In the genomic region with DNA sequence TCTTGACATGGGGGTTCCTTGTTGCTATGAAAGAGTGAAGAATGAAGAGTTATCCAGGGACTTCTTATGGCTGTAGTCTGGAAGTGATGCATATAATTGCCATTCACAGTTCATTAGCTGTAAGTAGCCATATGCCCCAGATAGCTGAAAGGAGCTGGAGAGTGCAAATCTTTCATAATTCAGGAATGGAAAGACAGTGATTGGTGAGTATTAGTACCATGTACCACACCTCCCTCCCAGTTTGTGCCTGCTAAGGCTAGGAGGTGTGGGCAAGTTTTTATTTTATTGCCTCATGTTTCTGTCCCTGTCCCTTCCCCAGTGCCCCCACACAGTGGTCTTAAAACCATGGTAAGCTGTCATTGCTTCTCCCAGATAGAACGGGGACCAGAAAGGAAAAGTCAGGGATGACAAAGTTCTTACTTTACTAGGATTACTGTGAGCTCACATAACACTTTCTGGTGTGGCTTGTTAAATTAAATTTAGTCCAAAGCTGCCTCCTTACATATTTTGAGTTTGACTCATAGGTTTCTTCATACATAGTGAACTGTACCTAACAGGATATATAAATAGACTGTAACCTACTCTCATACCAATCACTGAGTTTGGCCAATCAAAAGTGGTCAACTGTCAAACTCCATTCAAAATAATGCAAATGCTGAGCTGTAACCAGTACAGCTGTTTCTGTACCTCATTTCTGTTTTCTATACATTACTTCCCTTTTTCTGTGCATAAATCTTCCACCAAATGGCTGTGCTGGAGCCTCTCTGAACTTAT, we compare ENCODE assay signal across 11 cellular contexts.
DNase-seq lines count a peak whose midpoint lies in the region; ATAC-seq and TF ChIP-seq lines count a peak whose summit lies in the region.
"Had no signal": no experiment of that assay in that cellular context is flagged by ENCODE, and none has a peak within 500 bp of the region (broad histone marks: within the 10 kb centered on the region; RNA-seq: fewer than 3 reads in every experiment).

No MANE protein-coding gene starts in this region.

- H3K4me1 ChIP-seq in HCT116 (ENCODE audit: control insufficient read depth in 1 of 2, insufficient read depth in 2 of 2, low read length in 2 of 2): peaks cover 0 to 17% of the 10 kb centered on the region in 2 experiments; a peak in 2 of 4 replicates

- H3K79me2 ChIP-seq in HCT116 (ENCODE audit: insufficient read depth, low read length): no peaks in the 10 kb centered on the region

- CTCF ChIA-PET in HCT116 (lab: Charles Lee): no interaction called here

- TF ChIP-seq CTCF in HCT116 (IDR thresholded peaks at IDR 0.05 in 2 of 3, conservative IDR thresholded peaks at IDR 0.05 in 1 of 3; ENCODE audit: borderline replicate concordance in 1 of 3, insufficient read depth in 1 of 3, low read depth in 2 of 3, low read length in 2 of 3) (no peak), natural killer cell (IDR thresholded peaks at IDR 0.05) (no peak)

- H3K9me3 ChIP-seq in HCT116 (ENCODE audit: control insufficient read depth in 1 of 2, insufficient read depth in 1 of 2, low read depth in 1 of 2, low read length in 2 of 2): no peaks in the 10 kb centered on the region

- BruUV-seq in HCT116 (replicated peaks; lab: Mats Ljungman, UMichigan): no TSS peak

- H3K36me3 Mint-ChIP-seq in natural killer cell: no peaks in the 10 kb centered on the region

- no peak overlapping the region for H3K27ac ChIP-seq in HCT116 (ENCODE audit: low read depth, low read length)
- H3K27ac ChIP-seq: KMS-11 had no signal

- ATAC-seq in GM18498 (IDR thresholded peaks at IDR 0.05; ENCODE audit: unreplicated experiment) (peak; percentile 67), HCT116 (peak; percentile 44), natural killer cell (no peak)

- no peak overlapping the region for H3K4me3 Mint-ChIP-seq in natural killer cell

- H3K4me3 ChIP-seq in HCT116 (replicated peaks in 1 of 2; ENCODE audit: low read depth in 1 of 2, low read length in 2 of 2): no peak overlapping the region

- no peak for TF ChIP-seq POLR2A in HCT116 (IDR thresholded peaks at IDR 0.05; ENCODE audit: borderline replicate concordance, extremely low read depth, insufficient read depth, insufficient read length)

- no peaks in the 10 kb centered on the region for H3K9me3 Mint-ChIP-seq in natural killer cell

- no peak for TF ChIP-seq RAD21 in HCT116 (IDR thresholded peaks at IDR 0.05; ENCODE audit: low read depth)

- H3K4me2 ChIP-seq in HCT116 (ENCODE audit: low read length): peak overlapping the region; percentile 54
- H3K4me2 ChIP-seq: KMS-11 had no signal

- RAD21 ChIA-PET in HCT116 (lab: Charles Lee; ENCODE audit: low non-redundant PET in 1 of 2, low total read pairs in 2 of 2, uncharacterized antibody in 2 of 2, unreplicated experiment in 2 of 2): no interaction called here

- peak overlapping the region; percentile 66 for H2AFZ ChIP-seq in HCT116 (ENCODE audit: low read depth, low read length, poor library complexity, severe bottlenecking)

- H3K27me3 ChIP-seq in HCT116 (ENCODE audit: insufficient read depth, low read length): no peaks in the 10 kb centered on the region

- intact Hi-C loops in HCT116 (cut with micrococcal nuclease): no loop called here
- intact Hi-C loops in natural killer cell (cut with micrococcal nuclease): no loop called here

- no peak for DNase-seq in HCT116 (ENCODE audit: low read depth, low spot score)
- peak; percentile 72 to 75 for DNase-seq in Kasumi-1 (lab: John Stamatoyannopoulos, UW)
- peak; percentile 46 for DNase-seq in fibroblast of gingiva (ENCODE audit: low read depth)
- no peak for DNase-seq in natural killer cell
- no peak for DNase-seq in HuH-7.5 (ENCODE audit: low spot score)
- DNase-seq in DMS153 treated with DMSO at 0.1 percent for 48 hours (lab: John Stamatoyannopoulos, UW; ENCODE audit: unreplicated experiment): no peak
- DNase-seq in stimulated activated CD8-positive, alpha-beta memory T cell treated with anti-CD3 and anti-CD28 coated beads, Interleukin-4, amount 100 ng/mL, for 48 hours: no peak
- DNase-seq: activated CD4-positive, CD25-positive, alpha-beta regulatory T cell; effector CD8-positive, alpha-beta T cell had no signal

- peaks cover 4% of the 10 kb centered on the region; the same call in 1 of the 2 replicates for H3K9me2 ChIP-seq in HCT116 (ENCODE audit: insufficient read depth)

- no peaks in the 10 kb centered on the region for H3K36me3 ChIP-seq in HCT116 (ENCODE audit: control insufficient read depth in 1 of 2, insufficient read depth in 2 of 2, low read length in 2 of 2)

- no peak overlapping the region for H3K27ac Mint-ChIP-seq in natural killer cell

- H3K4me1 Mint-ChIP-seq in natural killer cell: no peaks in the 10 kb centered on the region

- no peaks in the 10 kb centered on the region for H4K20me1 ChIP-seq in HCT116 (ENCODE audit: insufficient read depth)

- no peaks in the 10 kb centered on the region for H3K27me3 Mint-ChIP-seq in natural killer cell (ENCODE audit: low read depth in 2 of 2)

- H3K9ac ChIP-seq in HCT116 (ENCODE audit: low read length): no peak overlapping the region
- H3K9ac ChIP-seq: KMS-11 had no signal

- POLR2A ChIA-PET in HCT116 (lab: Charles Lee): interaction anchor here (1.3 kb wide), 1 partner anchor 11 kb away, joined by 3 read pairs; no protein-coding TSS in a partner anchor

TF ChIP-seq in HCT116, 20 proteins besides CTCF, POLR2A, EP300 and RAD21:
- TF ChIP-seq, protein P1, sequence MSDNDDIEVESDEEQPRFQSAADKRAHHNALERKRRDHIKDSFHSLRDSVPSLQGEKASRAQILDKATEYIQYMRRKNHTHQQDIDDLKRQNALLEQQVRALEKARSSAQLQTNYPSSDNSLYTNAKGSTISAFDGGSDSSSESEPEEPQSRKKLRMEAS (IDR thresholded peaks at IDR 0.05): no peak
- TF ChIP-seq CBX3 (IDR thresholded peaks at IDR 0.05; ENCODE audit: low read depth): no peak
- no peak for TF ChIP-seq ZFX (IDR thresholded peaks at IDR 0.05)
- no peak for TF ChIP-seq FOSL1 (IDR thresholded peaks at IDR 0.05; ENCODE audit: low read depth)
- TF ChIP-seq SIN3A (IDR thresholded peaks at IDR 0.05; ENCODE audit: low read depth): no peak
- no peak for TF ChIP-seq SP1 (IDR thresholded peaks at IDR 0.05; ENCODE audit: low read depth)
- TF ChIP-seq JUND (IDR thresholded peaks at IDR 0.05): no peak
- TF ChIP-seq ELF1 (IDR thresholded peaks at IDR 0.05; ENCODE audit: borderline replicate concordance, low read depth): no peak
- TF ChIP-seq, protein P2, sequence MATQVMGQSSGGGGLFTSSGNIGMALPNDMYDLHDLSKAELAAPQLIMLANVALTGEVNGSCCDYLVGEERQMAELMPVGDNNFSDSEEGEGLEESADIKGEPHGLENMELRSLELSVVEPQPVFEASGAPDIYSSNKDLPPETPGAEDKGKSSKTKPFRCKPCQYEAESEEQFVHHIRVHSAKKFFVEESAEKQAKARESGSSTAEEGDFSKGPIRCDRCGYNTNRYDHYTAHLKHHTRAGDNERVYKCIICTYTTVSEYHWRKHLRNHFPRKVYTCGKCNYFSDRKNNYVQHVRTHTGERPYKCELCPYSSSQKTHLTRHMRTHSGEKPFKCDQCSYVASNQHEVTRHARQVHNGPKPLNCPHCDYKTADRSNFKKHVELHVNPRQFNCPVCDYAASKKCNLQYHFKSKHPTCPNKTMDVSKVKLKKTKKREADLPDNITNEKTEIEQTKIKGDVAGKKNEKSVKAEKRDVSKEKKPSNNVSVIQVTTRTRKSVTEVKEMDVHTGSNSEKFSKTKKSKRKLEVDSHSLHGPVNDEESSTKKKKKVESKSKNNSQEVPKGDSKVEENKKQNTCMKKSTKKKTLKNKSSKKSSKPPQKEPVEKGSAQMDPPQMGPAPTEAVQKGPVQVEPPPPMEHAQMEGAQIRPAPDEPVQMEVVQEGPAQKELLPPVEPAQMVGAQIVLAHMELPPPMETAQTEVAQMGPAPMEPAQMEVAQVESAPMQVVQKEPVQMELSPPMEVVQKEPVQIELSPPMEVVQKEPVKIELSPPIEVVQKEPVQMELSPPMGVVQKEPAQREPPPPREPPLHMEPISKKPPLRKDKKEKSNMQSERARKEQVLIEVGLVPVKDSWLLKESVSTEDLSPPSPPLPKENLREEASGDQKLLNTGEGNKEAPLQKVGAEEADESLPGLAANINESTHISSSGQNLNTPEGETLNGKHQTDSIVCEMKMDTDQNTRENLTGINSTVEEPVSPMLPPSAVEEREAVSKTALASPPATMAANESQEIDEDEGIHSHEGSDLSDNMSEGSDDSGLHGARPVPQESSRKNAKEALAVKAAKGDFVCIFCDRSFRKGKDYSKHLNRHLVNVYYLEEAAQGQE (IDR thresholded peaks at IDR 0.05; ENCODE audit: low read depth): no peak
- TF ChIP-seq, protein P3, sequence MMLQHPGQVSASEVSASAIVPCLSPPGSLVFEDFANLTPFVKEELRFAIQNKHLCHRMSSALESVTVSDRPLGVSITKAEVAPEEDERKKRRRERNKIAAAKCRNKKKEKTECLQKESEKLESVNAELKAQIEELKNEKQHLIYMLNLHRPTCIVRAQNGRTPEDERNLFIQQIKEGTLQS (IDR thresholded peaks at IDR 0.05): no peak

Comparison
In these comparisons a context has a peak if more than half of its experiments do, and no peak if none do; other contexts are left out.
1. ATAC-seq: peak in GM18498 (single experiment) and HCT116 (single experiment); none in natural killer cell (0 of 3).
2. DNase-seq: peak in Kasumi-1 (2 of 2) and fibroblast of gingiva (single experiment); none in HCT116 (single experiment), natural killer cell (single experiment), HuH-7.5 (single experiment), DMS153 treated with DMSO at 0.1 percent for 48 hours (single experiment) and stimulated activated CD8-positive, alpha-beta memory T cell treated with anti-CD3 and anti-CD28 coated beads, Interleukin-4, amount 100 ng/mL, for 48 hours (single experiment).